ENCODE assay signal across 12 cellular contexts in genomic region chr17:46167826-46168569, GRCh38. TPM values are rescaled to one million over a fixed set of nuclear protein-coding genes. Genes with fewer than 3 reads are reported as not detected.
DNase-seq lines count a peak whose midpoint lies in the region; ATAC-seq and TF ChIP-seq lines count a peak whose summit lies in the region.
"Had no signal": no experiment of that assay in that cellular context is flagged by ENCODE, and none has a peak within 500 bp of the region (broad histone marks: within the 10 kb centered on the region; RNA-seq: fewer than 3 reads in every experiment).

No MANE protein-coding gene starts in this region.

- no peak overlapping the region for H2AK5ac ChIP-seq in mesendoderm (ENCODE audit: low read length)

- no peaks in the 10 kb centered on the region for H3F3A ChIP-seq in GM23338 (replicated peaks; ENCODE audit: low read depth)

- H2AFZ ChIP-seq in GM23338: no peak overlapping the region

- H3K4ac ChIP-seq in mesendoderm (ENCODE audit: low read depth, low read length): no peak overlapping the region

- DNase-seq in AG10803 (ENCODE audit: low read depth) (peak; percentile 86), GM23338 (ENCODE audit: low spot score) (no peak), mesendoderm (peak; percentile 57), NCI-H526 treated with DMSO at 0.1 percent for 48 hours (lab: John Stamatoyannopoulos, UW) (no peak)
- DNase-seq in stimulated activated naive CD8-positive, alpha-beta T cell treated with anti-CD3 and anti-CD28 coated beads, Interleukin-15, Interleukin-2, amounts not matched to agents 100 U/mL and 50 U/mL, for 24 hours: no peak
- DNase-seq: DMS 273 treated with DMSO at 0.1 percent for 48 hours, dorsolateral prefrontal cortex, NCI-H2029 had no signal

- H3K9me2 ChIP-seq in GM23338 (ENCODE audit: insufficient read depth): no peaks in the 10 kb centered on the region

- peaks cover 24% of the 10 kb centered on the region for H3K79me1 ChIP-seq in mesendoderm (ENCODE audit: low read length)

- H2BK120ac ChIP-seq in mesendoderm (ENCODE audit: low read depth, low read length): no peak overlapping the region

- H3K36me3 Mint-ChIP-seq in GM23338 (ENCODE audit: low read depth): peaks cover 43% of the 10 kb centered on the region
- peaks cover 82% of the 10 kb centered on the region for H3K36me3 Mint-ChIP-seq in brain

- no CpG with 5 or more reads among the region's 14 CpGs for WGBS in mesendoderm (ENCODE audit: extremely low coverage, insufficient coverage, low lambda C conversion rate)

- no peak overlapping the region for H3K23ac ChIP-seq in mesendoderm (ENCODE audit: low read length)

- no peak overlapping the region for H3K27ac ChIP-seq in GM23338 (ENCODE audit: low read depth)
- no peak overlapping the region for H3K27ac ChIP-seq in mesendoderm (ENCODE audit: low read depth, low read length)

- H2BK15ac ChIP-seq in mesendoderm (replicated peaks; ENCODE audit: low read depth): no peak overlapping the region

- peaks cover 63% of the 10 kb centered on the region for H3K4me1 Mint-ChIP-seq in GM23338
- peaks cover 83% of the 10 kb centered on the region for H3K4me1 Mint-ChIP-seq in brain

- H3K79me2 ChIP-seq in GM23338 (replicated peaks; ENCODE audit: insufficient read depth) (peaks cover 100% of the 10 kb centered on the region), mesendoderm (ENCODE audit: control insufficient read depth, insufficient read depth, low read length) (peaks cover 94% of the 10 kb centered on the region)

- no peaks in the 10 kb centered on the region for H3K27me3 ChIP-seq in GM23338 (ENCODE audit: insufficient read depth)
- no peaks in the 10 kb centered on the region for H3K27me3 ChIP-seq in mesendoderm (ENCODE audit: insufficient read depth, low read length, poor library complexity)
- H3K27me3 ChIP-seq: dorsolateral prefrontal cortex had no signal

- no peaks in the 10 kb centered on the region for H3K27me3 Mint-ChIP-seq in GM23338 (ENCODE audit: insufficient read depth, low read depth, poor library complexity)
- no peaks in the 10 kb centered on the region for H3K27me3 Mint-ChIP-seq in brain

- peak overlapping the region; percentile 63; the same call in 1 of the 2 replicates for H3K27ac Mint-ChIP-seq in GM23338
- peak overlapping the region in 3 of 5 experiments; percentile 43 to 67 (median 53) for H3K27ac Mint-ChIP-seq in brain
- H3K27ac Mint-ChIP-seq: activated T-helper 2 cell treated with anti-CD3 and anti-CD28 coated beads, Interferon-gamma antibody, Interleukin-2, Interleukin-4, amounts not matched to agents 10 μg/mL and 5 μg/mL and 100 μg/mL, durations not matched to agents 14 hours and 24 hours and 36 hours had no signal

- no peak overlapping the region for H3K56ac ChIP-seq in mesendoderm (ENCODE audit: low read length)

- no peak for ATAC-seq in GM23338
- ATAC-seq in stimulated activated naive CD8-positive, alpha-beta T cell treated with anti-CD3 and anti-CD28 coated beads, Interleukin-15, Interleukin-2, amounts not matched to agents 100 U/mL and 50 U/mL, for 24 hours: no peak
- no peak for ATAC-seq in GM21825 (IDR thresholded peaks at IDR 0.05; ENCODE audit: unreplicated experiment)
- no peak for ATAC-seq in GM21367 (IDR thresholded peaks at IDR 0.05; ENCODE audit: unreplicated experiment)

- H3K36me3 ChIP-seq in GM23338 (ENCODE audit: insufficient read depth): 0 out of 2 replicates have a peak, but pooled peaks cover 9% of the 10 kb centered on the region
- H3K36me3 ChIP-seq in mesendoderm (ENCODE audit: control insufficient read depth, insufficient read depth, low read length): peaks cover 14% of the 10 kb centered on the region

- no peak overlapping the region for H3K18ac ChIP-seq in mesendoderm (ENCODE audit: low read length)

- no peak overlapping the region for H4K8ac ChIP-seq in mesendoderm (ENCODE audit: low read depth, low read length)

- no peak overlapping the region for H4K5ac ChIP-seq in mesendoderm (ENCODE audit: low read length)

- H3K4me1 ChIP-seq in GM23338 (ENCODE audit: insufficient read depth) (peaks cover 52% of the 10 kb centered on the region), mesendoderm (ENCODE audit: control insufficient read depth, low read depth, low read length) (peaks cover 9% of the 10 kb centered on the region)

- peak overlapping the region; percentile 0; the same call in 1 of the 3 replicates for H3K4me3 Mint-ChIP-seq in GM23338
- H3K4me3 Mint-ChIP-seq in brain: peak overlapping the region in 4 of 5 experiments; percentile 36 to 73 (median 58)

- H3K4me2 ChIP-seq in GM23338 (0 out of 2 replicates have a peak overlapping the region, but pooled peaks have one; percentile 13), mesendoderm (ENCODE audit: low read length) (no peak overlapping the region)

- H3K9ac ChIP-seq in mesendoderm (ENCODE audit: low read length): no peak overlapping the region

- no peaks in the 10 kb centered on the region for H3K9me3 Mint-ChIP-seq in GM23338
- H3K9me3 Mint-ChIP-seq in brain: no peaks in the 10 kb centered on the region
- H3K9me3 Mint-ChIP-seq: activated T-helper 2 cell treated with anti-CD3 and anti-CD28 coated beads, Interferon-gamma antibody, Interleukin-2, Interleukin-4, amounts not matched to agents 10 μg/mL and 5 μg/mL and 100 μg/mL, durations not matched to agents 14 hours and 24 hours and 36 hours had no signal

- H2BK5ac ChIP-seq in mesendoderm (ENCODE audit: low read length): no peak overlapping the region

- TF ChIP-seq CTCF in AG10803 (conservative IDR thresholded peaks at IDR 0.05; ENCODE audit: low read length) (no peak), GM23338 (conservative IDR thresholded peaks at IDR 0.05; ENCODE audit: low read depth in 2 of 2) (no peak), brain (conservative IDR thresholded peaks at IDR 0.05) (no peak)

- H4K20me1 ChIP-seq in GM23338 (replicated peaks; ENCODE audit: insufficient read depth): peaks cover 92% of the 10 kb centered on the region

- H3K4me3 ChIP-seq in AG10803 (ENCODE audit: low read length) (no peak overlapping the region), GM23338 (no peak overlapping the region), mesendoderm (ENCODE audit: low read length) (no peak overlapping the region)

TF ChIP-seq in GM23338, 12 proteins besides CTCF, POLR2A, EP300 and RAD21:
- TF ChIP-seq STAT1 (IDR thresholded peaks at IDR 0.05; ENCODE audit: unreplicated experiment) (no peak), ZNF462 (CRISPR knock-in tag; IDR thresholded peaks at IDR 0.05) (no peak)

RNA-seq across cellular contexts. Expression of gene KANSL1, which starts 25.2 kb away (rescaled TPM):
- 167 and 206 TPM in 2 replicates for total RNA-seq in GM23338 (2014; rRNA removed; shearing (Covaris generic))
- polyA plus RNA-seq in GM23338 (2016; fragmentation: Nextera tagmentation; extraction: Ambion mirVana): 43.6 and 49.0 TPM in 2 replicates
- 25.7 TPM for polyA plus RNA-seq in brain (ENCODE audit: insufficient read depth, low read depth, low replicate concordance)
- 34.9 TPM for polyA plus RNA-seq in mesendoderm (2013, experiment 1 of 2)
- 34.7 TPM for polyA plus RNA-seq in mesendoderm (2013, experiment 2 of 2)

Comparison
In these comparisons a context has a peak if more than half of its experiments do, and no peak if none do; other contexts are left out.
1. DNase-seq: peak in AG10803 (single experiment) and mesendoderm (single experiment); none in GM23338 (single experiment), stimulated activated naive CD8-positive, alpha-beta T cell treated with anti-CD3 and anti-CD28 coated beads, Interleukin-15, Interleukin-2, amounts not matched to agents 100 U/mL and 50 U/mL, for 24 hours (single experiment) and NCI-H526 treated with DMSO at 0.1 percent for 48 hours (single experiment).